12 cellular contexts compared by ENCODE assay signal in the genomic region with DNA sequence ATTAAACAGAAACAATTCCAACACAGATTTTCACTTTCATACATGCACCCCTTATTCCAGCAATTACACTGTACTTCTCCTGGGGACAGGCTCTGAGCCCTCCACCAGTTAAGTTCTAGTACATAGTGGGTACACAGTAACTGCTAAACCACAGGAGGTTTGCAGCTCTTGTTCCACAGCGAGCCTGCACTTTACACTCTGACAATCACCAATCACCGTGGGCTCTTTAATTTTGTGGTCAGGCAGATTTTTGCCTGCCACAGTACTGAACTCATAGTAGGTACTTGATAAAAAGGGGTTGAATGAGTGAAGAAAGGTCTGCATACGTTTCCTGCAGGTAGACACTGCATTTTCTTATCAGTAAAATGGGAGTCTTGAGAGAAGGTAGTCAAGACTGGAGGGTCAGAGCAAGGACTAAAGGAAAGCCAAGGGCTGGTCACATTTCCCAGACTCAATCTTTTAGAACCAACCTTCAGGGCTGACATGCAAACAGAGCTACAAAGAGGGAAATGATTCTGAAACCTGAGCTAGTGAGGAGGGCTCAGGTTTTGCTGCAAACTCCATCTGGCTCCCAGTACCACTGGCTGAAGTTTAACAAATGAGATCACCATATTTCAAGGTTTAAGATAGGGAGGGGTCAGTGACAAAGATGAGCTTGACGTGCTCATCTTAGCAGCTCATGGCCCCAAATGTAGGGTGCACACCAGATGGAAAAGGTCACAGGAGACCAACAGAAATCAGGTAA.
DNase-seq lines count a peak whose midpoint lies in the region; ATAC-seq and TF ChIP-seq lines count a peak whose summit lies in the region.
"Had no signal": no experiment of that assay in that cellular context is flagged by ENCODE, and none has a peak within 500 bp of the region (broad histone marks: within the 10 kb centered on the region; RNA-seq: fewer than 3 reads in every experiment).

No MANE protein-coding gene starts in this region.

- TF ChIP-seq CTCF in GM13977 (IDR thresholded peaks at IDR 0.05; ENCODE audit: extremely low read depth, insufficient read depth, missing control alignments): no peak
- no peak for TF ChIP-seq CTCF in esophagus squamous epithelium (IDR thresholded peaks at IDR 0.05)

- no peaks in the 10 kb centered on the region for H3K27me3 ChIP-seq in esophagus squamous epithelium
- H3K27me3 ChIP-seq: brain microvascular endothelial cell, left lung had no signal

- H3K4me3 ChIP-seq in esophagus squamous epithelium: no peak overlapping the region
- H3K4me3 ChIP-seq: left lung had no signal

- DNase-seq in GM13977 (ENCODE audit: low spot score) (peak; percentile 53), NCI-H82 (lab: John Stamatoyannopoulos, UW) (peak; percentile 72), posterior cingulate gyrus (no peak), esophagus squamous epithelium (lab: John Stamatoyannopoulos, UW) (no peak), NCI-H2107 (lab: John Stamatoyannopoulos, UW) (no peak)
- no peak for DNase-seq in stimulated activated CD4-positive, alpha-beta T cell treated with anti-CD3 and anti-CD28 coated beads, Interleukin-2, amount 100 ng/mL, for 48 hours
- DNase-seq: activated CD8-positive, alpha-beta memory T cell treated with anti-CD3 and anti-CD28 coated beads, Interleukin-2, amount 10 ng/mL, durations not matched to agents 7 days and 5 days; brain microvascular endothelial cell; left lung; NCI-H2029 had no signal

- intact Hi-C loops in posterior cingulate gyrus (cut with DNase I) (no loop called here), esophagus squamous epithelium (cut with DNase I) (no loop called here)

- no peak for TF ChIP-seq POLR2A in esophagus squamous epithelium (IDR thresholded peaks at IDR 0.05)

- H3K36me3 ChIP-seq in esophagus squamous epithelium: no peaks in the 10 kb centered on the region
- H3K36me3 ChIP-seq: brain microvascular endothelial cell, left lung had no signal

- no peaks in the 10 kb centered on the region for H3K9me3 ChIP-seq in esophagus squamous epithelium
- H3K9me3 ChIP-seq: left lung had no signal

- ATAC-seq in GM19467 (IDR thresholded peaks at IDR 0.05; ENCODE audit: unreplicated experiment) (peak; percentile 66), HG03025 (IDR thresholded peaks at IDR 0.05; ENCODE audit: low FRiP score, unreplicated experiment) (peak; percentile 64)
- ATAC-seq: activated CD8-positive, alpha-beta memory T cell treated with anti-CD3 and anti-CD28 coated beads, Interleukin-2, amount 10 ng/mL, durations not matched to agents 7 days and 5 days; left lung had no signal

- 88 to 92% methylated on average over 4 of the region's 4 CpGs for WGBS in esophagus squamous epithelium, 2 donors

- H3K4me1 ChIP-seq in esophagus squamous epithelium: peaks cover 0 to 8% (median 0%) of the 10 kb centered on the region in 3 donors
- H3K4me1 ChIP-seq: left lung had no signal

- H3K27ac ChIP-seq in esophagus squamous epithelium: no peak overlapping the region
- H3K27ac ChIP-seq: brain microvascular endothelial cell, left lung had no signal

- in situ Hi-C loops in GM13977 (cut with MboI; ENCODE audit: low pct_unique_long_range_greater_than_20kb, low sequenced_read_pairs, unreplicated experiment): no loop called here

Comparison
In these comparisons a context has a peak if more than half of its experiments do, and no peak if none do; other contexts are left out.
1. DNase-seq: peak in GM13977 (single experiment) and NCI-H82 (single experiment); none in posterior cingulate gyrus (0 of 10), esophagus squamous epithelium (single experiment), stimulated activated CD4-positive, alpha-beta T cell treated with anti-CD3 and anti-CD28 coated beads, Interleukin-2, amount 100 ng/mL, for 48 hours (0 of 2) and NCI-H2107 (single experiment).